ENCODE assay signal across 2 cellular contexts in genomic region chr19:39306075-39306474, GRCh38.
TF ChIP-seq lines count a peak whose summit lies in the region.

No MANE protein-coding gene starts in this region.

TF ChIP-seq in GM23338, 12 proteins besides CTCF, POLR2A, EP300 and RAD21:
- TF ChIP-seq EZH2 (IDR thresholded peaks at IDR 0.05; ENCODE audit: low read depth, unreplicated experiment) (no peak), CREB1 (CRISPR knock-in tag; IDR thresholded peaks at IDR 0.05; ENCODE audit: low read depth) (no peak), POLR2AphosphoS5 (IDR thresholded peaks at IDR 0.05; ENCODE audit: low read depth) (no peak), ZNF462 (CRISPR knock-in tag; IDR thresholded peaks at IDR 0.05) (no peak), REST (IDR thresholded peaks at IDR 0.05; ENCODE audit: unreplicated experiment) (no peak), ETS1 (IDR thresholded peaks at IDR 0.05) (no peak), EZH2phosphoT487 (IDR thresholded peaks at IDR 0.05; ENCODE audit: unreplicated experiment) (no peak), ZNF331 (CRISPR knock-in tag; IDR thresholded peaks at IDR 0.05; ENCODE audit: low read depth) (no peak), NANOG (IDR thresholded peaks at IDR 0.05; ENCODE audit: borderline replicate concordance) (no peak), STAT1 (IDR thresholded peaks at IDR 0.05; ENCODE audit: unreplicated experiment) (no peak), JUNB (IDR thresholded peaks at IDR 0.05; ENCODE audit: unreplicated experiment) (no peak), ZNF114 (CRISPR knock-in tag; IDR thresholded peaks at IDR 0.05) (no peak)

TF ChIP-seq in IMR-90, 13 proteins besides CTCF, POLR2A, EP300 and RAD21:
- TF ChIP-seq SMC3 (IDR thresholded peaks at IDR 0.05; ENCODE audit: low read depth, low read length) (no peak), CEBPB (IDR thresholded peaks at IDR 0.05; ENCODE audit: low read depth, low read length) (0 out of 2 replicates have a peak, but pooled peaks have one; percentile 13), MAFK (IDR thresholded peaks at IDR 0.05; ENCODE audit: low read depth, low read length) (no peak)
